ENCODE assay signal across 22 cellular contexts in the genomic region with DNA sequence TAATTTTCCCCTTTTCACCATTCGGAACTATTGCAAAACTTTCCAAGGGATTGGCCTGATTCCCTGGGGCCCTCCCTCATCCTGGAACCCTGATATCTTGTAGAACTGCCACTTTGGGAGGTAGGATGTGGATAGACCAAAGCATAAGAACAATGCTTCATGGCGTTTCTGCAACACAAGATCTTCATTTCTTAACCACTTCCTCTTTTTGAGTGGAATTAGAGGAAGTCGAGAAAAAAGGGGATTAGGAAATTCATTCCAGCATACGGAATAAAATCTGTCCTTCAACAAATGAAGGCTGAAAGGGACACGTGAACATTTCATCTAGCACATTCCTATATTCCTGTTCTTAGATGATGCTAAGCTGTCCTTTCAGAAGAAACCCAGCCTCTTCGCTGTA.
DNase-seq lines count a peak whose midpoint lies in the region; ATAC-seq and TF ChIP-seq lines count a peak whose summit lies in the region.
"Had no signal": no experiment of that assay in that cellular context is flagged by ENCODE, and none has a peak within 500 bp of the region (broad histone marks: within the 10 kb centered on the region; RNA-seq: fewer than 3 reads in every experiment).

No MANE protein-coding gene starts in this region.

- H3K9me3 Mint-ChIP-seq in brain, result no peaks in the 10 kb centered on the region
- H3K9me3 Mint-ChIP-seq: activated CD4-positive, alpha-beta memory T cell treated with anti-CD3 and anti-CD28 coated beads, Interleukin-2, amount 10 ng/mL, durations not matched to agents 7 days and 5 days; activated naive CD8-positive, alpha-beta T cell treated with anti-CD3 and anti-CD28 coated beads for 36 hours; central memory CD8-positive, alpha-beta T cell; T-helper 2 cell treated with Interferon-gamma antibody and Interleukin-4, amounts not matched to agents 5 μg/mL and 100 μg/mL, for 36 hours had no signal

- intact Hi-C loops in left ventricle myocardium inferior (cut with micrococcal nuclease) (no loop called here), Right ventricle myocardium inferior (cut with DNase I) (no loop called here)

- peak overlapping the region in 4 of 5 experiments; percentile 35 to 87 (median 50) for H3K27ac Mint-ChIP-seq in brain
- H3K27ac Mint-ChIP-seq: activated CD4-positive, alpha-beta memory T cell treated with anti-CD3 and anti-CD28 coated beads, Interleukin-2, amount 10 ng/mL, durations not matched to agents 7 days and 5 days; activated naive CD8-positive, alpha-beta T cell treated with anti-CD3 and anti-CD28 coated beads for 36 hours; progenitor cell of endocrine pancreas; T-helper 2 cell treated with Interferon-gamma antibody and Interleukin-4, amounts not matched to agents 5 μg/mL and 100 μg/mL, for 36 hours had no signal

- H3K27ac ChIP-seq in left ventricle myocardium inferior (replicated peaks) (peak overlapping the region; percentile 64), thoracic aorta (no peak overlapping the region), Peyer's patch (no peak overlapping the region)
- H3K27ac ChIP-seq: ascending aorta, HL-60, SK-N-MC, upper lobe of left lung had no signal

- H3K4me1 Mint-ChIP-seq in brain, result peaks cover 28% of the 10 kb centered on the region
- H3K4me1 Mint-ChIP-seq: activated CD4-positive, alpha-beta memory T cell treated with anti-CD3 and anti-CD28 coated beads, Interleukin-2, amount 10 ng/mL, durations not matched to agents 7 days and 5 days; activated naive CD8-positive, alpha-beta T cell treated with anti-CD3 and anti-CD28 coated beads for 36 hours; central memory CD8-positive, alpha-beta T cell had no signal

- H3K27me3 ChIP-seq in left ventricle myocardium inferior (ENCODE audit: low read depth) (no peaks in the 10 kb centered on the region), thoracic aorta (replicated peaks; ENCODE audit: insufficient read depth) (no peaks in the 10 kb centered on the region), Peyer's patch (no peaks in the 10 kb centered on the region)
- H3K27me3 ChIP-seq: ascending aorta, upper lobe of left lung had no signal

- ATAC-seq in Right ventricle myocardium inferior (no peak), thoracic aorta (ENCODE audit: insufficient number of reproducible peaks, low FRiP score, low read depth) (peak; percentile 22), GM18502 (IDR thresholded peaks at IDR 0.05; ENCODE audit: poor library complexity, unreplicated experiment) (no peak)

- H3K4me3 Mint-ChIP-seq in brain, result peak overlapping the region in 1 of 5 experiments; percentile 57
- H3K4me3 Mint-ChIP-seq: activated CD4-positive, alpha-beta memory T cell treated with anti-CD3 and anti-CD28 coated beads, Interleukin-2, amount 10 ng/mL, durations not matched to agents 7 days and 5 days; activated naive CD8-positive, alpha-beta T cell treated with anti-CD3 and anti-CD28 coated beads for 36 hours; central memory CD8-positive, alpha-beta T cell; T-helper 2 cell treated with Interferon-gamma antibody and Interleukin-4, amounts not matched to agents 5 μg/mL and 100 μg/mL, for 36 hours had no signal

- TF ChIP-seq CTCF in left ventricle myocardium inferior (IDR thresholded peaks at IDR 0.05; ENCODE audit: borderline replicate concordance), result no peak
- TF ChIP-seq CTCF in brain (conservative IDR thresholded peaks at IDR 0.05), result no peak
- no peak for TF ChIP-seq CTCF in thoracic aorta (IDR thresholded peaks at IDR 0.05)
- TF ChIP-seq CTCF in Peyer's patch (IDR thresholded peaks at IDR 0.05), result no peak

- H3K9me3 ChIP-seq in left ventricle myocardium inferior (replicated peaks), result no peaks in the 10 kb centered on the region
- H3K9me3 ChIP-seq in thoracic aorta, result no peaks in the 10 kb centered on the region
- H3K9me3 ChIP-seq in Peyer's patch, result no peaks in the 10 kb centered on the region
- H3K9me3 ChIP-seq: ascending aorta, HAP-1, upper lobe of left lung had no signal

- no peaks in the 10 kb centered on the region for H3K36me3 Mint-ChIP-seq in brain
- H3K36me3 Mint-ChIP-seq: activated naive CD8-positive, alpha-beta T cell treated with anti-CD3 and anti-CD28 coated beads for 36 hours had no signal

- H3K36me3 ChIP-seq in left ventricle myocardium inferior, result no peaks in the 10 kb centered on the region
- no peaks in the 10 kb centered on the region for H3K36me3 ChIP-seq in thoracic aorta
- H3K36me3 ChIP-seq in Peyer's patch, result no peaks in the 10 kb centered on the region
- H3K36me3 ChIP-seq: ascending aorta, HAP-1, upper lobe of left lung had no signal

- peaks cover 18% of the 10 kb centered on the region for H3K4me1 ChIP-seq in left ventricle myocardium inferior
- peaks cover 0 to 15% of the 10 kb centered on the region in 2 donors for H3K4me1 ChIP-seq in thoracic aorta (ENCODE audit: control insufficient read depth in 1 of 2, low read depth in 2 of 2)
- no peaks in the 10 kb centered on the region for H3K4me1 ChIP-seq in Peyer's patch
- H3K4me1 ChIP-seq: HAP-1 had no signal

- no peak for DNase-seq in left ventricle myocardium inferior
- no peak for DNase-seq in Right ventricle myocardium inferior (ENCODE audit: missing footprints)
- DNase-seq in SIG-M5 (lab: John Stamatoyannopoulos, UW), result peak; percentile 31
- DNase-seq in thoracic aorta (ENCODE audit: low spot score), result no peak
- DNase-seq in Peyer's patch, result no peak
- DNase-seq in SHP77 treated with DMSO at 0.1 percent for 48 hours (lab: John Stamatoyannopoulos, UW), result no peak
- DNase-seq: 8988T; activated CD4-positive, alpha-beta memory T cell treated with anti-CD3 and anti-CD28 coated beads, Interleukin-2, amount 10 ng/mL, durations not matched to agents 7 days and 5 days; activated effector memory CD4-positive, alpha-beta T cell treated with Interleukin-2 at 50 U/mL for 16 hours; activated naive CD8-positive, alpha-beta T cell treated with anti-CD3 and anti-CD28 coated beads for 36 hours; DMS153; glutamatergic neuron had no signal

- no peaks in the 10 kb centered on the region for H3K27me3 Mint-ChIP-seq in brain
- H3K27me3 Mint-ChIP-seq: activated CD4-positive, alpha-beta memory T cell treated with anti-CD3 and anti-CD28 coated beads, Interleukin-2, amount 10 ng/mL, durations not matched to agents 7 days and 5 days; activated naive CD8-positive, alpha-beta T cell treated with anti-CD3 and anti-CD28 coated beads for 36 hours had no signal

- TF ChIP-seq POLR2A in Peyer's patch (IDR thresholded peaks at IDR 0.05), result no peak

- no peak overlapping the region for H3K4me3 ChIP-seq in left ventricle myocardium inferior
- H3K4me3 ChIP-seq in thoracic aorta, result no peak overlapping the region
- no peak overlapping the region for H3K4me3 ChIP-seq in Peyer's patch
- H3K4me3 ChIP-seq: ascending aorta, HAP-1, SK-N-MC, upper lobe of left lung had no signal
